1 cellular context compared by ENCODE assay signal in genomic region chr14:22814945-22815713, GRCh38.
TF ChIP-seq lines count a peak whose summit lies in the region.

TSS of gene SLC7A7 (minus strand) at chr14:22815435. CDS start at chr14:22813398, 2,037 bp downstream.

TF ChIP-seq in H1, 55 proteins besides CTCF, POLR2A, EP300 and RAD21:
- TF ChIP-seq CEBPB (IDR thresholded peaks at IDR 0.05; ENCODE audit: low read depth, low read length) (peak; percentile 37; the same call in 1 of the 2 replicates), BACH1 (IDR thresholded peaks at IDR 0.05; ENCODE audit: low read length) (no peak)
